Comparison of ENCODE assay signal across 1 cellular context in the genomic region with DNA sequence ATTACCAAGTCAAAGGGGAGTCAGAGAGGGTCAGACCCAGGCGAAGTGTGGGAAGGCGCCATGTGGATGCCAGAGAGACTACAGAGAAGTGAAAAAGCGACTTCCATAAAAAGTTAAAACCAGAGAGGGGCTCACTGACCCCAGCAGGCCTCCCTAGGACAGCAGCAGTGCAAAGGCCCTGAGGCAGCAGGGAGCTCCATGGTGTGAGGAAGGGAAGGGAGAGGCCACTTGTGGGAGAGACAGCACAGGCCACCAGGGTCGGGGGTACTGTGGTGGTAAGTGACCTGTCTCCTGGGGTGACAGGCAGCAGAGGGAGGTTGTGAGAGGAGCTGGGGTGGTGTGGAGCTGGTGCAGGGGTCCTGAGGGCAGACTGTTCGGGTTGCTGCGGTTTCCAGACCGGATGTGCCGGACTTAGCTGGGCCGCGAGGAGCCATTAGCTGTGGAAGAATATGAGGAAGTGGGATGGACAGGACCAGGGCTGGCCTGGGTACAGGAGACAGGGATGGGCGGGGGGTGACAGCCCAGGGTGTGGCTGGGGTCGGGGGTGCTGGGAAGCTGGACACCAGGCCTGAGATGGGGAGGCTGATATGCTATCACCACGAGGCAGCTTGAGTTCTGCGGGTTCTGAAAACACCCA.
TF ChIP-seq lines count a peak whose summit lies in the region.

No MANE protein-coding gene starts in this region.

TF ChIP-seq in endothelial cell of umbilical vein, 7 proteins besides CTCF, POLR2A, EP300 and RAD21:
- TF ChIP-seq EZH2 (IDR thresholded peaks at IDR 0.05; ENCODE audit: borderline replicate concordance, low read depth, low read length, severe bottlenecking) (no peak), GATA2 (IDR thresholded peaks at IDR 0.05; ENCODE audit: insufficient read depth, insufficient read length, low read depth, low read length) (no peak), POLR2AphosphoS5 (IDR thresholded peaks at IDR 0.05; ENCODE audit: insufficient read depth, low read depth, low read length) (peak; percentile 11), MYC (IDR thresholded peaks at IDR 0.05; ENCODE audit: low read depth, low read length) (no peak), JUN (IDR thresholded peaks at IDR 0.05; ENCODE audit: borderline replicate concordance, insufficient read depth, insufficient read length, low read depth) (no peak), FOS (IDR thresholded peaks at IDR 0.05; ENCODE audit: borderline replicate concordance, insufficient read depth, low read length) (no peak)
- TF ChIP-seq, protein P1, sequence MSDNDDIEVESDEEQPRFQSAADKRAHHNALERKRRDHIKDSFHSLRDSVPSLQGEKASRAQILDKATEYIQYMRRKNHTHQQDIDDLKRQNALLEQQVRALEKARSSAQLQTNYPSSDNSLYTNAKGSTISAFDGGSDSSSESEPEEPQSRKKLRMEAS (IDR thresholded peaks at IDR 0.05; ENCODE audit: insufficient read depth, insufficient read length) = no peak
